27 cellular contexts compared by ENCODE assay signal in the genomic region with DNA sequence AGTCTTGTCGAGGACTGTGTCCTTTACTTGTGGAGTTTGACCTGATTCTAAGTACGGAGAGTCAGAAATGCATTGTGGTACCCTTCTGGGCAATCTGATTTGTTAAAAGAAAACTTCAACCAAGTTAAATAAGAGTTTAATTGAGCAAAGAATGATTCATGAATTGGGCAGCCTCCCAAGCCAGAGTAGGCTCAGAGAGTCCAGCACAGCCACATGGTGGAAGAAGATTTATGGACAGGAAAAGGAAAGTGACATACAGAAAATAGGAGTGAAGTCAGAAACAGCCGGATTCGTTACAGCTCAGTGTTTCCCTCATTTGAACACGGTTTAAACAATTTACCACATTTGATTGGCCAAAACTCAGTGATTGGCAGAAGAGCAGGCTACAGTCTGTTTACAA.
DNase-seq lines count a peak whose midpoint lies in the region; ATAC-seq, FAIRE-seq and TF ChIP-seq lines count a peak whose summit lies in the region.
"Had no signal": no experiment of that assay in that cellular context is flagged by ENCODE, and none has a peak within 500 bp of the region (broad histone marks: within the 10 kb centered on the region; RNA-seq: fewer than 3 reads in every experiment).

No MANE protein-coding gene starts in this region.

- H3K79me2 ChIP-seq in astrocyte (ENCODE audit: insufficient read depth, low read length), result no peaks in the 10 kb centered on the region

- H3K4me1 ChIP-seq in HUES6 (ENCODE audit: control insufficient read depth, insufficient read depth, low read length) (peaks cover 40% of the 10 kb centered on the region), astrocyte (ENCODE audit: insufficient read depth, low read length) (no peaks in the 10 kb centered on the region)
- H3K4me1 ChIP-seq: breast epithelium had no signal

- no peak for FAIRE-seq in astrocyte (lab: Jason Lieb, UNC)
- FAIRE-seq: frontal cortex, GM12891, GM19239, TTC549 had no signal

- ATAC-seq in GM19452 (IDR thresholded peaks at IDR 0.05; ENCODE audit: unreplicated experiment) (no peak), HG02623 (IDR thresholded peaks at IDR 0.05; ENCODE audit: unreplicated experiment) (no peak)
- ATAC-seq: activated T-helper 17 cell treated with anti-CD3 and anti-CD28 coated beads, Interleukin-2, amount 50 U/mL, for 72 hours had no signal

- no peaks in the 10 kb centered on the region for H3K36me3 Mint-ChIP-seq in astrocyte (ENCODE audit: low read depth, unreplicated experiment)
- H3K36me3 Mint-ChIP-seq: activated naive CD8-positive, alpha-beta T cell treated with anti-CD3 and anti-CD28 coated beads, Interleukin-2, amount 10 ng/mL, durations not matched to agents 7 days and 5 days had no signal

- H3K4me2 ChIP-seq in astrocyte (ENCODE audit: low read length), result no peak overlapping the region

- H3K4me1 Mint-ChIP-seq in astrocyte (ENCODE audit: low read depth, unreplicated experiment), result no peaks in the 10 kb centered on the region
- H3K4me1 Mint-ChIP-seq: activated naive CD8-positive, alpha-beta T cell treated with anti-CD3 and anti-CD28 coated beads, Interleukin-2, amount 10 ng/mL, durations not matched to agents 7 days and 5 days; activated T-helper 17 cell treated with anti-CD3 and anti-CD28 coated beads, Interleukin-2, amount 50 U/mL, for 72 hours had no signal

- H3K9me3 ChIP-seq in HUES6 (ENCODE audit: control insufficient read depth, insufficient read depth, low read depth, low read length), result peaks cover 16% of the 10 kb centered on the region
- H3K9me3 ChIP-seq in astrocyte (ENCODE audit: insufficient read depth, low read depth, low read length), result no peaks in the 10 kb centered on the region
- no peaks in the 10 kb centered on the region for H3K9me3 ChIP-seq in WERI-Rb-1 (ENCODE audit: severe bottlenecking)
- H3K9me3 ChIP-seq: breast epithelium, suprapubic skin had no signal

- DNase-seq in ACHN, result peak; percentile 2
- peak; percentile 76 for DNase-seq in astrocyte (ENCODE audit: low read depth)
- peak; percentile 73 for DNase-seq in kidney tubule cell (ENCODE audit: low spot score)
- DNase-seq in stimulated activated CD4-positive, alpha-beta T cell treated with anti-CD3 and anti-CD28 coated beads, Interleukin-1b, Interleukin-23, amount 100 ng/mL, for 48 hours, result no peak
- DNase-seq in WERI-Rb-1, result no peak
- DNase-seq: activated CD4-positive, alpha-beta T cell treated with anti-CD3 and anti-CD28 coated beads for 48 hours; activated naive CD8-positive, alpha-beta T cell treated with anti-CD3 and anti-CD28 coated beads, Interleukin-2, amount 10 ng/mL, durations not matched to agents 7 days and 5 days; C1 segment of cervical spinal cord; H7; islet precursor cell; NCI-H1417 treated with DMSO at 0.1 percent for 48 hours; NCI-H524 treated with DMSO at 0.1 percent for 48 hours; occipital lobe; right cardiac atrium; stimulated activated CD4-positive, alpha-beta T cell treated with anti-CD3 and anti-CD28 coated beads, Interleukin-15, amount 100 ng/mL, for 24 hours had no signal

- H3K27ac ChIP-seq in HUES6 (ENCODE audit: low read depth, low read length) (peak overlapping the region; percentile 70; the same call in 1 of the 2 replicates), astrocyte (ENCODE audit: low read depth, low read length) (no peak overlapping the region), WERI-Rb-1 (no peak overlapping the region)
- H3K27ac ChIP-seq: breast epithelium, coronary artery, suprapubic skin had no signal

- no peak overlapping the region for H3K4me3 Mint-ChIP-seq in astrocyte (ENCODE audit: unreplicated experiment)
- H3K4me3 Mint-ChIP-seq: activated naive CD8-positive, alpha-beta T cell treated with anti-CD3 and anti-CD28 coated beads, Interleukin-2, amount 10 ng/mL, durations not matched to agents 7 days and 5 days; activated T-helper 17 cell treated with anti-CD3 and anti-CD28 coated beads, Interleukin-2, amount 50 U/mL, for 72 hours; memory B cell had no signal

- H3K27me3 ChIP-seq in HUES6 (ENCODE audit: control insufficient read depth, insufficient read depth, low read length), result no peaks in the 10 kb centered on the region
- no peaks in the 10 kb centered on the region for H3K27me3 ChIP-seq in astrocyte (ENCODE audit: insufficient read depth, low read length)
- H3K27me3 ChIP-seq in WERI-Rb-1 (ENCODE audit: insufficient read depth, low read depth, severe bottlenecking), result peaks cover 16% of the 10 kb centered on the region
- H3K27me3 ChIP-seq: breast epithelium, suprapubic skin had no signal

- TF ChIP-seq CTCF in astrocyte (IDR thresholded peaks at IDR 0.05; ENCODE audit: insufficient read depth, low read depth, low read length) (no peak), WERI-Rb-1 (IDR thresholded peaks at IDR 0.05; ENCODE audit: low read depth, low read length) (no peak)

- H2AFZ ChIP-seq in astrocyte (ENCODE audit: low read depth, low read length), result no peak overlapping the region

- H3K27ac Mint-ChIP-seq in astrocyte (ENCODE audit: unreplicated experiment), result no peak overlapping the region
- H3K27ac Mint-ChIP-seq: activated naive CD8-positive, alpha-beta T cell treated with anti-CD3 and anti-CD28 coated beads, Interleukin-2, amount 10 ng/mL, durations not matched to agents 7 days and 5 days; activated T-helper 17 cell treated with anti-CD3 and anti-CD28 coated beads, Interleukin-2, amount 50 U/mL, for 72 hours; memory B cell had no signal

- peaks cover 2% of the 10 kb centered on the region for H3K27me3 Mint-ChIP-seq in astrocyte (ENCODE audit: low read depth, unreplicated experiment)
- H3K27me3 Mint-ChIP-seq: memory B cell had no signal

- in situ Hi-C loops in ACHN (cut with HindIII; ENCODE audit: low pct_ligation_motif_present, low pct_unique_long_range_greater_than_20kb, low sequenced_read_pairs), result no loop called here

- no peak overlapping the region for H3K9ac ChIP-seq in HUES6 (ENCODE audit: low read length)
- H3K9ac ChIP-seq in astrocyte (ENCODE audit: low read length), result no peak overlapping the region

- H4K20me1 ChIP-seq in astrocyte (ENCODE audit: insufficient read depth, low read length), result no peaks in the 10 kb centered on the region

- peaks cover 21% of the 10 kb centered on the region for H3K9me3 Mint-ChIP-seq in astrocyte (ENCODE audit: unreplicated experiment)
- H3K9me3 Mint-ChIP-seq: activated naive CD8-positive, alpha-beta T cell treated with anti-CD3 and anti-CD28 coated beads, Interleukin-2, amount 10 ng/mL, durations not matched to agents 7 days and 5 days; activated T-helper 17 cell treated with anti-CD3 and anti-CD28 coated beads, Interleukin-2, amount 50 U/mL, for 72 hours had no signal

- H3K4me3 ChIP-seq in HUES6 (ENCODE audit: low read depth, low read length), result 0 out of 2 replicates have a peak overlapping the region, but pooled peaks have one; percentile 23
- H3K4me3 ChIP-seq in astrocyte (ENCODE audit: insufficient read depth, low read depth, low read length), result no peak overlapping the region
- no peak overlapping the region for H3K4me3 ChIP-seq in WERI-Rb-1 (ENCODE audit: low read depth, low read length)
- H3K4me3 ChIP-seq: breast epithelium, coronary artery, suprapubic skin had no signal

- H3K36me3 ChIP-seq in HUES6 (ENCODE audit: control insufficient read depth, insufficient read depth, low read length) (no peaks in the 10 kb centered on the region), astrocyte (ENCODE audit: insufficient read depth, low read length) (no peaks in the 10 kb centered on the region), WERI-Rb-1 (no peaks in the 10 kb centered on the region)
- H3K36me3 ChIP-seq: breast epithelium, suprapubic skin had no signal

Comparison
In these comparisons a context has a peak if more than half of its experiments do, and no peak if none do; other contexts are left out.
1. DNase-seq: peak in ACHN (single experiment), astrocyte (single experiment) and kidney tubule cell (single experiment); none in stimulated activated CD4-positive, alpha-beta T cell treated with anti-CD3 and anti-CD28 coated beads, Interleukin-1b, Interleukin-23, amount 100 ng/mL, for 48 hours (single experiment) and WERI-Rb-1 (single experiment).